ENCODE assay signal across 2 cellular contexts in the genomic region with DNA sequence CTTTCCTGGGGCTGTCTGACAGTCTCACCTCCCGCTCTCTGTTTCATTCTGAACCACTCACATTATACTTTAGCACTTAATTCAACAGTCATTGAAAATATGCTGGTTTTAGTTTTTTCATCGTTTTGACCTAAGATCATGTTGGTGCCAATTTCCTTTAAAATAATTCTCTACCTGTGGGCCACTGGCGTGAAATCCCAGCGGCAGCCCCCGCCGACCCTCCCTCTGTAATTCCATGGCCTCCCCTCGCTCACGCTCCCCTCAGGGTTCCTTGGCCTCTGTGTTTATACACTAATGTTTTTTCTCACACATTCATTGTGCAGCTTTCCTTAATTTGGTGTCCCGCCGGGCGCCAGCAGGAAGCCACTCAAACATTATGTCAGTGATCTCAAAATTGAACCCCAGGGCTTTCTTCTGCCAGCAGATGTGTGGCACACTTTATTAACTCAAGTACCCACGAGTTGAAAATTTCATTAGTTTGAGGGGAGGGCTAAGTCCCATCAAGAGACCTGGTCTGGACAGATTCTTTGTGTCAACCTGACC.
A peak's percentile ranks its signal among the peaks of the same experiment; 100 is the strongest.
TF ChIP-seq lines count a peak whose summit lies in the region.

No MANE protein-coding gene starts in this region.

TF ChIP-seq in SK-N-SH, 30 proteins besides CTCF, POLR2A, EP300 and RAD21:
- TF ChIP-seq PBX3 (IDR thresholded peaks at IDR 0.05) = no peak
- peak; percentile 63; the same call in 1 of the 2 replicates for TF ChIP-seq RCOR1 (IDR thresholded peaks at IDR 0.05; ENCODE audit: low read length)

TF ChIP-seq in SK-N-SH treated with all-trans-retinoic acid at 6 μM for 48 hours, 23 proteins besides CTCF, POLR2A, EP300 and RAD21:
- TF ChIP-seq, protein P1, sequence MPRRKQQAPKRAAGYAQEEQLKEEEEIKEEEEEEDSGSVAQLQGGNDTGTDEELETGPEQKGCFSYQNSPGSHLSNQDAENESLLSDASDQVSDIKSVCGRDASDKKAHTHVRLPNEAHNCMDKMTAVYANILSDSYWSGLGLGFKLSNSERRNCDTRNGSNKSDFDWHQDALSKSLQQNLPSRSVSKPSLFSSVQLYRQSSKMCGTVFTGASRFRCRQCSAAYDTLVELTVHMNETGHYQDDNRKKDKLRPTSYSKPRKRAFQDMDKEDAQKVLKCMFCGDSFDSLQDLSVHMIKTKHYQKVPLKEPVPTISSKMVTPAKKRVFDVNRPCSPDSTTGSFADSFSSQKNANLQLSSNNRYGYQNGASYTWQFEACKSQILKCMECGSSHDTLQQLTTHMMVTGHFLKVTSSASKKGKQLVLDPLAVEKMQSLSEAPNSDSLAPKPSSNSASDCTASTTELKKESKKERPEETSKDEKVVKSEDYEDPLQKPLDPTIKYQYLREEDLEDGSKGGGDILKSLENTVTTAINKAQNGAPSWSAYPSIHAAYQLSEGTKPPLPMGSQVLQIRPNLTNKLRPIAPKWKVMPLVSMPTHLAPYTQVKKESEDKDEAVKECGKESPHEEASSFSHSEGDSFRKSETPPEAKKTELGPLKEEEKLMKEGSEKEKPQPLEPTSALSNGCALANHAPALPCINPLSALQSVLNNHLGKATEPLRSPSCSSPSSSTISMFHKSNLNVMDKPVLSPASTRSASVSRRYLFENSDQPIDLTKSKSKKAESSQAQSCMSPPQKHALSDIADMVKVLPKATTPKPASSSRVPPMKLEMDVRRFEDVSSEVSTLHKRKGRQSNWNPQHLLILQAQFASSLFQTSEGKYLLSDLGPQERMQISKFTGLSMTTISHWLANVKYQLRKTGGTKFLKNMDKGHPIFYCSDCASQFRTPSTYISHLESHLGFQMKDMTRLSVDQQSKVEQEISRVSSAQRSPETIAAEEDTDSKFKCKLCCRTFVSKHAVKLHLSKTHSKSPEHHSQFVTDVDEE (CRISPR knock-in tag; IDR thresholded peaks at IDR 0.05) = no peak
- no peak for TF ChIP-seq GLIS3 (CRISPR knock-in tag; IDR thresholded peaks at IDR 0.05)
- TF ChIP-seq ISL1 (CRISPR knock-in tag; IDR thresholded peaks at IDR 0.05) = no peak
- no peak for TF ChIP-seq OSR1 (CRISPR knock-in tag; IDR thresholded peaks at IDR 0.05)
- no peak for TF ChIP-seq PPARA (CRISPR knock-in tag; IDR thresholded peaks at IDR 0.05; ENCODE audit: borderline replicate concordance)
